Comparison of ENCODE assay signal across 23 cellular contexts in genomic region chr3:21654662-21655061, GRCh38.
DNase-seq lines count a peak whose midpoint lies in the region; TF ChIP-seq lines count a peak whose summit lies in the region.
"Had no signal": no experiment of that assay in that cellular context is flagged by ENCODE, and none has a peak within 500 bp of the region (broad histone marks: within the 10 kb centered on the region; RNA-seq: fewer than 3 reads in every experiment).

No MANE protein-coding gene starts in this region.

- H3K27ac Mint-ChIP-seq in MCF 10A (ENCODE audit: low read depth, unreplicated experiment): peak overlapping the region; percentile 58
- H3K27ac Mint-ChIP-seq: activated CD4-positive, alpha-beta T cell treated with anti-CD3 and anti-CD28 coated beads for 36 hours; activated CD8-positive, alpha-beta memory T cell treated with anti-CD3 and anti-CD28 coated beads, Interleukin-2, amount 10 ng/mL, durations not matched to agents 7 days and 5 days; activated T-helper 2 cell treated with anti-CD3 and anti-CD28 coated beads, Interferon-gamma antibody, Interleukin-2, Interleukin-4, amounts not matched to agents 10 μg/mL and 5 μg/mL and 100 μg/mL, durations not matched to agents 14 hours and 24 hours and 36 hours; CD4-positive, alpha-beta T cell; IgD-negative memory B cell; naive B cell; stimulated activated memory B cell treated with anti-CD40 and anti-IgM and Interleukin-4, amounts not matched to agents 10 μg/mL and 1 μg/mL and 100 μg/mL, for 72 hours had no signal

- no peaks in the 10 kb centered on the region for H3K9me3 Mint-ChIP-seq in MCF 10A (ENCODE audit: unreplicated experiment)
- H3K9me3 Mint-ChIP-seq: stimulated activated memory B cell treated with anti-CD40 and anti-IgM and Interleukin-4, amounts not matched to agents 10 μg/mL and 1 μg/mL and 100 μg/mL, for 72 hours had no signal

- DNase-seq in MCF 10A (ENCODE audit: unreplicated experiment) (peak; percentile 15), breast epithelium (ENCODE audit: low spot score in 2 of 2) (no peak), astrocyte of the spinal cord (ENCODE audit: low read depth, low spot score) (peak; percentile 84), fibroblast of villous mesenchyme (ENCODE audit: low read depth) (peak; percentile 6), NOMO-1 treated with dmso at 0.1 percent for 144 hours (lab: John Stamatoyannopoulos, UW; ENCODE audit: unreplicated experiment) (no peak), left ventricle myocardium inferior (no peak), NOMO-1 treated with DMSO at 0.1 percent for 48 hours (lab: John Stamatoyannopoulos, UW; ENCODE audit: unreplicated experiment) (no peak)
- no peak for DNase-seq in activated effector memory CD4-positive, alpha-beta T cell treated with Interleukin-2 at 50 U/mL for 16 hours
- DNase-seq: activated CD4-positive, alpha-beta T cell treated with anti-CD3 and anti-CD28 coated beads for 36 hours; activated CD8-positive, alpha-beta memory T cell treated with anti-CD3 and anti-CD28 coated beads, Interleukin-2, amount 10 ng/mL, durations not matched to agents 7 days and 5 days; adrenal gland; CD4-positive, alpha-beta T cell; DMS79; naive B cell; NCI-H2171; PC-9; posterior cingulate gyrus had no signal

- H3K4me1 ChIP-seq in breast epithelium: no peaks in the 10 kb centered on the region
- no peaks in the 10 kb centered on the region for H3K4me1 ChIP-seq in left ventricle myocardium inferior
- H3K4me1 ChIP-seq: adrenal gland, tibial nerve had no signal

- H3K36me3 ChIP-seq in breast epithelium (no peaks in the 10 kb centered on the region), left ventricle myocardium inferior (no peaks in the 10 kb centered on the region)
- H3K36me3 ChIP-seq: adrenal gland, tibial nerve had no signal

- POLR2A ChIA-PET in MCF 10A (lab: Yijun Ruan, JAX): interaction anchor here (0.7 to 1.4 kb wide), 2 partner anchors 9 to 19 kb away, joined by 3 to 5 read pairs; no protein-coding TSS in a partner anchor

- H3K36me3 Mint-ChIP-seq in MCF 10A (ENCODE audit: insufficient read depth, unreplicated experiment): no peaks in the 10 kb centered on the region
- H3K36me3 Mint-ChIP-seq: activated CD8-positive, alpha-beta memory T cell treated with anti-CD3 and anti-CD28 coated beads, Interleukin-2, amount 10 ng/mL, durations not matched to agents 7 days and 5 days; IgD-negative memory B cell; naive B cell; stimulated activated memory B cell treated with anti-CD40 and anti-IgM and Interleukin-4, amounts not matched to agents 10 μg/mL and 1 μg/mL and 100 μg/mL, for 72 hours had no signal

- no TSS peak for BruUV-seq in MCF 10A (replicated peaks; lab: Mats Ljungman, UMichigan)

- CTCF ChIA-PET in MCF 10A (lab: Yijun Ruan, JAX): no interaction called here

- no peaks in the 10 kb centered on the region for H3K27me3 Mint-ChIP-seq in MCF 10A (ENCODE audit: insufficient read depth, unreplicated experiment)
- H3K27me3 Mint-ChIP-seq: activated CD4-positive, alpha-beta T cell treated with anti-CD3 and anti-CD28 coated beads for 36 hours; activated CD8-positive, alpha-beta memory T cell treated with anti-CD3 and anti-CD28 coated beads, Interleukin-2, amount 10 ng/mL, durations not matched to agents 7 days and 5 days; CD4-positive, alpha-beta T cell; IgD-negative memory B cell; naive B cell; stimulated activated memory B cell treated with anti-CD40 and anti-IgM and Interleukin-4, amounts not matched to agents 10 μg/mL and 1 μg/mL and 100 μg/mL, for 72 hours had no signal

- no peaks in the 10 kb centered on the region for H3K9me3 ChIP-seq in breast epithelium
- H3K9me3 ChIP-seq in left ventricle myocardium inferior (replicated peaks): no peaks in the 10 kb centered on the region
- H3K9me3 ChIP-seq: adrenal gland, tibial nerve had no signal

- no peak overlapping the region for H3K4me3 Mint-ChIP-seq in MCF 10A (ENCODE audit: unreplicated experiment)
- H3K4me3 Mint-ChIP-seq: activated CD4-positive, alpha-beta T cell treated with anti-CD3 and anti-CD28 coated beads for 36 hours; activated CD8-positive, alpha-beta memory T cell treated with anti-CD3 and anti-CD28 coated beads, Interleukin-2, amount 10 ng/mL, durations not matched to agents 7 days and 5 days; CD4-positive, alpha-beta T cell; IgD-negative memory B cell; naive B cell; stimulated activated memory B cell treated with anti-CD40 and anti-IgM and Interleukin-4, amounts not matched to agents 10 μg/mL and 1 μg/mL and 100 μg/mL, for 72 hours had no signal

- in situ Hi-C loops in astrocyte of the spinal cord (cut with HindIII; ENCODE audit: low sequenced_read_pairs): no loop called here

- peaks cover 10% of the 10 kb centered on the region for H3K4me1 Mint-ChIP-seq in MCF 10A (ENCODE audit: insufficient read depth, unreplicated experiment)
- H3K4me1 Mint-ChIP-seq: activated CD4-positive, alpha-beta T cell treated with anti-CD3 and anti-CD28 coated beads for 36 hours; activated CD8-positive, alpha-beta memory T cell treated with anti-CD3 and anti-CD28 coated beads, Interleukin-2, amount 10 ng/mL, durations not matched to agents 7 days and 5 days; IgD-negative memory B cell; naive B cell; stimulated activated memory B cell treated with anti-CD40 and anti-IgM and Interleukin-4, amounts not matched to agents 10 μg/mL and 1 μg/mL and 100 μg/mL, for 72 hours had no signal

- no peak for TF ChIP-seq POLR2A in breast epithelium (IDR thresholded peaks at IDR 0.05)

- no peak for TF ChIP-seq CTCF in MCF 10A (IDR thresholded peaks at IDR 0.05; ENCODE audit: unreplicated experiment)
- TF ChIP-seq CTCF in breast epithelium (IDR thresholded peaks at IDR 0.05): no peak
- TF ChIP-seq CTCF in astrocyte of the spinal cord (IDR thresholded peaks at IDR 0.05; ENCODE audit: low read depth, low read length): no peak
- no peak for TF ChIP-seq CTCF in fibroblast of villous mesenchyme (IDR thresholded peaks at IDR 0.05; ENCODE audit: insufficient read depth, low read depth, low read length)
- TF ChIP-seq CTCF in left ventricle myocardium inferior (IDR thresholded peaks at IDR 0.05; ENCODE audit: borderline replicate concordance): no peak

- no peak overlapping the region for H3K27ac ChIP-seq in breast epithelium
- no peak overlapping the region for H3K27ac ChIP-seq in left ventricle myocardium inferior (replicated peaks)
- H3K27ac ChIP-seq: 22Rv1, adrenal gland, PC-9, tibial nerve had no signal

- intact Hi-C loops in MCF 10A (cut with micrococcal nuclease) (no loop called here), breast epithelium (cut with DNase I; ENCODE audit: low total_unique reads) (no loop called here), left ventricle myocardium inferior (cut with micrococcal nuclease) (no loop called here)

- no peak overlapping the region for H3K4me3 ChIP-seq in breast epithelium
- no peak overlapping the region for H3K4me3 ChIP-seq in astrocyte of the spinal cord (ENCODE audit: low read depth, low read length)
- no peak overlapping the region for H3K4me3 ChIP-seq in fibroblast of villous mesenchyme (ENCODE audit: low read depth, low read length)
- H3K4me3 ChIP-seq in left ventricle myocardium inferior: no peak overlapping the region
- H3K4me3 ChIP-seq: adrenal gland, lung, PC-9, tibial nerve had no signal

- H3K27me3 ChIP-seq in breast epithelium: no peaks in the 10 kb centered on the region
- no peaks in the 10 kb centered on the region for H3K27me3 ChIP-seq in left ventricle myocardium inferior (ENCODE audit: low read depth)
- H3K27me3 ChIP-seq: adrenal gland, tibial nerve had no signal

Comparison
In these comparisons a context has a peak if more than half of its experiments do, and no peak if none do; other contexts are left out.
1. DNase-seq: peak in MCF 10A (single experiment), astrocyte of the spinal cord (single experiment) and fibroblast of villous mesenchyme (single experiment); none in breast epithelium (0 of 2), NOMO-1 treated with dmso at 0.1 percent for 144 hours (single experiment), left ventricle myocardium inferior (single experiment), activated effector memory CD4-positive, alpha-beta T cell treated with Interleukin-2 at 50 U/mL for 16 hours (single experiment) and NOMO-1 treated with DMSO at 0.1 percent for 48 hours (single experiment).